In the genomic region with DNA sequence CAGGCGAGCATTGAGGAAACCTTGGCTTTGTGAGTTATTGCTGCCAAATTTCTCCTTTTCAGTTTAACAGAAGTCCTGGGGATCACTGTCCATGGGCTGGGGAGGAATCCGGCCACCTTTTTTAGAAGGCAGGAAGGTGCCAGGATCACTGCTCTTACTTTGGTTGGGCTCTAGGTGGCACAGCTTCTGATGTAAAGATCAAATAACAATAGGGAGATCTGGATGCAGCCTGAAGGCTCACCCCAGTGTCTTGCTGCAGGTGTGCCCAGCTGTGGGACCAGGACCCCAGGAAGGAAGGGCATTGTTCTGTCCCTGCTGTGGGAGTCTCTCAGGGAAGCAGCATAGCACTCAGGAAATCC, we compare ENCODE assay signal across 12 cellular contexts.
DNase-seq lines count a peak whose midpoint lies in the region; ATAC-seq, FAIRE-seq and TF ChIP-seq lines count a peak whose summit lies in the region.
"Had no signal": no experiment of that assay in that cellular context is flagged by ENCODE, and none has a peak within 500 bp of the region (broad histone marks: within the 10 kb centered on the region; RNA-seq: fewer than 3 reads in every experiment).

No MANE protein-coding gene starts in this region.

- FAIRE-seq in endothelial cell of umbilical vein (lab: Jason Lieb, UNC) = peak; percentile 64

- H3K9ac ChIP-seq in BLaER1 treated with 17β-estradiol and CSF1 and Interleukin-3, amounts not matched to agents 10 nM and 100 nM = peak overlapping the region in 4 of 11 experiments; percentile 26 to 54 (median 43); a peak in 4 of 22 replicates
- H3K9ac ChIP-seq in OCI-LY3 (ENCODE audit: low read length) (no peak overlapping the region), endothelial cell of umbilical vein (replicated peaks; ENCODE audit: extremely low read depth, insufficient read depth, low read length) (no peak overlapping the region)

- no peaks in the 10 kb centered on the region for H3K27me3 ChIP-seq in BLaER1 treated with 17β-estradiol and CSF1 and Interleukin-3, amounts not matched to agents 10 nM and 100 nM
- no peaks in the 10 kb centered on the region for H3K27me3 ChIP-seq in OCI-LY3 (ENCODE audit: low read depth, low read length)
- no peaks in the 10 kb centered on the region for H3K27me3 ChIP-seq in endothelial cell of umbilical vein (ENCODE audit: control insufficient read depth in 2 of 2, insufficient read depth in 2 of 2, low read length in 2 of 2)
- H3K27me3 ChIP-seq: SJCRH30 had no signal

- no peaks in the 10 kb centered on the region for H3K9me3 ChIP-seq in BLaER1 treated with 17β-estradiol and CSF1 and Interleukin-3, amounts not matched to agents 10 nM and 100 nM (replicated peaks in 1 of 11)
- H3K9me3 ChIP-seq in OCI-LY3 (ENCODE audit: insufficient read depth, low read length) (no peaks in the 10 kb centered on the region), endothelial cell of umbilical vein (replicated peaks; ENCODE audit: control insufficient read depth, insufficient read depth, low read length) (no peaks in the 10 kb centered on the region)
- H3K9me3 ChIP-seq: SJCRH30 had no signal

- peak; percentile 39 for TF ChIP-seq CTCF in OCI-LY3 (IDR thresholded peaks at IDR 0.05; ENCODE audit: low read depth, low read length)
- peak; percentile 11 to 33 for TF ChIP-seq CTCF in endothelial cell of umbilical vein (IDR thresholded peaks at IDR 0.05; ENCODE audit: extremely low read depth in 1 of 2, insufficient read depth in 1 of 2, low read depth in 1 of 2, low read length in 2 of 2)
- peak; percentile 35 for TF ChIP-seq CTCF in osteocyte (IDR thresholded peaks at IDR 0.05)

- H3K4me1 ChIP-seq in BLaER1 treated with 17β-estradiol and CSF1 and Interleukin-3, amounts not matched to agents 10 nM and 100 nM = peaks cover 23 to 63% (median 46%) of the 10 kb centered on the region in 10 experiments; a peak in 18 of 20 replicates
- H3K4me1 ChIP-seq in OCI-LY3 (ENCODE audit: low read length) (peaks cover 22% of the 10 kb centered on the region), endothelial cell of umbilical vein (ENCODE audit: control insufficient read depth, extremely low read depth, insufficient read depth, low read length) (peaks cover 23% of the 10 kb centered on the region)

- H3K4me1 Mint-ChIP-seq in osteocyte (ENCODE audit: unreplicated experiment) = peaks cover 43% of the 10 kb centered on the region
- H3K4me1 Mint-ChIP-seq: activated CD4-positive, alpha-beta memory T cell treated with anti-CD3 and anti-CD28 coated beads, Interleukin-2, amount 10 ng/mL, durations not matched to agents 7 days and 5 days; natural killer cell had no signal

- no peaks in the 10 kb centered on the region for H3K79me2 ChIP-seq in OCI-LY3 (ENCODE audit: low read length)
- H3K79me2 ChIP-seq in endothelial cell of umbilical vein (ENCODE audit: control insufficient read depth, insufficient read depth, low read length) = peaks cover 2% of the 10 kb centered on the region

- no TSS peak for BruUV-seq in endothelial cell of umbilical vein (replicated peaks; lab: Mats Ljungman, UMichigan)

- POLR2A ChIA-PET in endothelial cell of umbilical vein (lab: Charles Lee) = no interaction called here

- no peaks in the 10 kb centered on the region for H3K27me3 Mint-ChIP-seq in osteocyte (ENCODE audit: unreplicated experiment)

- H4K20me1 ChIP-seq in BLaER1 treated with 17β-estradiol and CSF1 and Interleukin-3, amounts not matched to agents 10 nM and 100 nM = peaks cover 0 to 97% (median 65%) of the 10 kb centered on the region in 11 experiments; a peak in 18 of 22 replicates
- H4K20me1 ChIP-seq in OCI-LY3 (ENCODE audit: insufficient read depth, low read length) (no peaks in the 10 kb centered on the region), endothelial cell of umbilical vein (replicated peaks; ENCODE audit: control insufficient read depth, extremely low read depth, insufficient read depth, low read length) (no peaks in the 10 kb centered on the region)

- dilution Hi-C loops in endothelial cell of umbilical vein (cut with MboI; ENCODE audit: extremely low pct_ligation_motif_present, low sequenced_read_pairs) = no loop called here

- peak overlapping the region in 5 of 11 experiments; percentile 52 to 65 (median 59); a peak in 6 of 22 replicates for H3K27ac ChIP-seq in BLaER1 treated with 17β-estradiol and CSF1 and Interleukin-3, amounts not matched to agents 10 nM and 100 nM
- no peak overlapping the region for H3K27ac ChIP-seq in OCI-LY3 (ENCODE audit: low read length)
- no peak overlapping the region for H3K27ac ChIP-seq in endothelial cell of umbilical vein (ENCODE audit: insufficient read depth, low read depth, low read length)
- H3K27ac ChIP-seq: SJCRH30 had no signal

- H3K36me3 Mint-ChIP-seq in osteocyte (ENCODE audit: unreplicated experiment) = peaks cover 3% of the 10 kb centered on the region
- H3K36me3 Mint-ChIP-seq: natural killer cell had no signal

- intact Hi-C loops in endothelial cell of umbilical vein (cut with micrococcal nuclease) = no loop called here

- peak overlapping the region; percentile 46 for H3K27ac Mint-ChIP-seq in osteocyte (ENCODE audit: unreplicated experiment)
- H3K27ac Mint-ChIP-seq: activated CD4-positive, alpha-beta memory T cell treated with anti-CD3 and anti-CD28 coated beads, Interleukin-2, amount 10 ng/mL, durations not matched to agents 7 days and 5 days; natural killer cell had no signal

- peak overlapping the region in 10 of 11 experiments; percentile 38 to 75 (median 56); a peak in 17 of 22 replicates for H3K4me2 ChIP-seq in BLaER1 treated with 17β-estradiol and CSF1 and Interleukin-3, amounts not matched to agents 10 nM and 100 nM
- H3K4me2 ChIP-seq in OCI-LY3 (ENCODE audit: low read length) = no peak overlapping the region
- no peak overlapping the region for H3K4me2 ChIP-seq in endothelial cell of umbilical vein (ENCODE audit: insufficient read depth, low read length)

- H3K36me3 ChIP-seq in BLaER1 treated with 17β-estradiol and CSF1 and Interleukin-3, amounts not matched to agents 10 nM and 100 nM = no peaks in the 10 kb centered on the region
- no peaks in the 10 kb centered on the region for H3K36me3 ChIP-seq in OCI-LY3 (replicated peaks; ENCODE audit: low read depth, low read length)
- peaks cover 0 to 5% of the 10 kb centered on the region in 2 experiments for H3K36me3 ChIP-seq in endothelial cell of umbilical vein (ENCODE audit: control insufficient read depth in 2 of 2, extremely low read depth in 1 of 2, insufficient read depth in 2 of 2, low read length in 2 of 2)
- H3K36me3 ChIP-seq: SJCRH30 had no signal

- TF ChIP-seq POLR2A in endothelial cell of umbilical vein (IDR thresholded peaks at IDR 0.05; ENCODE audit: low read depth, low read length) = no peak

- H3K9me1 ChIP-seq in endothelial cell of umbilical vein (replicated peaks; ENCODE audit: control insufficient read depth, extremely low read depth, insufficient read depth, low read length) = no peaks in the 10 kb centered on the region

- CTCF ChIA-PET in endothelial cell of umbilical vein (lab: Charles Lee) = interaction anchor here (0.6 to 1.7 kb wide), 6 partner anchors 14 to 285 kb away, joined by 3 to 7 read pairs (median 4); no protein-coding TSS in a partner anchor

- no peaks in the 10 kb centered on the region for H3K9me3 Mint-ChIP-seq in osteocyte (ENCODE audit: unreplicated experiment)
- H3K9me3 Mint-ChIP-seq: activated CD4-positive, alpha-beta memory T cell treated with anti-CD3 and anti-CD28 coated beads, Interleukin-2, amount 10 ng/mL, durations not matched to agents 7 days and 5 days; natural killer cell had no signal

- ATAC-seq in HG03442 (IDR thresholded peaks at IDR 0.05; ENCODE audit: unreplicated experiment) = no peak
- ATAC-seq in GM21447 (IDR thresholded peaks at IDR 0.05; ENCODE audit: unreplicated experiment) = no peak
- ATAC-seq: natural killer cell had no signal

- no peak overlapping the region for H3K4me3 ChIP-seq in BLaER1 treated with 17β-estradiol and CSF1 and Interleukin-3, amounts not matched to agents 10 nM and 100 nM
- H3K4me3 ChIP-seq in OCI-LY3 (ENCODE audit: low read length) (no peak overlapping the region), endothelial cell of umbilical vein (replicated peaks in 1 of 3; ENCODE audit: insufficient read depth in 1 of 3, low read depth in 1 of 3, low read length in 3 of 3) (no peak overlapping the region)
- H3K4me3 ChIP-seq: SJCRH30 had no signal

- no peak overlapping the region for H3K4me3 Mint-ChIP-seq in osteocyte (ENCODE audit: unreplicated experiment)
- H3K4me3 Mint-ChIP-seq: activated CD4-positive, alpha-beta memory T cell treated with anti-CD3 and anti-CD28 coated beads, Interleukin-2, amount 10 ng/mL, durations not matched to agents 7 days and 5 days; natural killer cell had no signal

- peak; percentile 21 for DNase-seq in endothelial cell of umbilical vein (ENCODE audit: low read depth, low spot score)
- no peak for DNase-seq in osteocyte (ENCODE audit: extremely low spot score, unreplicated experiment)
- DNase-seq in NCI-H526 (lab: John Stamatoyannopoulos, UW) = no peak
- no peak for DNase-seq in D341Med (ENCODE audit: low spot score)
- DNase-seq: activated CD4-positive, alpha-beta memory T cell treated with anti-CD3 and anti-CD28 coated beads, Interleukin-2, amount 10 ng/mL, durations not matched to agents 7 days and 5 days; natural killer cell; NCI-H1105 had no signal

- no peak overlapping the region for H2AFZ ChIP-seq in OCI-LY3 (ENCODE audit: low read depth, low read length)
- no peak overlapping the region for H2AFZ ChIP-seq in endothelial cell of umbilical vein (ENCODE audit: low read depth, low read length)

TF ChIP-seq in endothelial cell of umbilical vein, 7 proteins besides CTCF, POLR2A, EP300 and RAD21:
- TF ChIP-seq MYC (IDR thresholded peaks at IDR 0.05; ENCODE audit: low read depth, low read length) = no peak
- no peak for TF ChIP-seq FOS (IDR thresholded peaks at IDR 0.05; ENCODE audit: borderline replicate concordance, insufficient read depth, low read length)
- TF ChIP-seq, protein P1, sequence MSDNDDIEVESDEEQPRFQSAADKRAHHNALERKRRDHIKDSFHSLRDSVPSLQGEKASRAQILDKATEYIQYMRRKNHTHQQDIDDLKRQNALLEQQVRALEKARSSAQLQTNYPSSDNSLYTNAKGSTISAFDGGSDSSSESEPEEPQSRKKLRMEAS (IDR thresholded peaks at IDR 0.05; ENCODE audit: insufficient read depth, insufficient read length) = no peak
- TF ChIP-seq EZH2 (IDR thresholded peaks at IDR 0.05; ENCODE audit: borderline replicate concordance, low read depth, low read length, severe bottlenecking) = no peak
- no peak for TF ChIP-seq GATA2 (IDR thresholded peaks at IDR 0.05; ENCODE audit: insufficient read depth, insufficient read length, low read depth, low read length)
- no peak for TF ChIP-seq POLR2AphosphoS5 (IDR thresholded peaks at IDR 0.05; ENCODE audit: insufficient read depth, low read depth, low read length)
- no peak for TF ChIP-seq JUN (IDR thresholded peaks at IDR 0.05; ENCODE audit: borderline replicate concordance, insufficient read depth, insufficient read length, low read depth)
TF ChIP-seq in endothelial cell of umbilical vein: peak in this region for 0.

Comparison
In these comparisons a context has a peak if more than half of its experiments do, and no peak if none do; other contexts are left out.
1. H3K4me2 ChIP-seq: peak in BLaER1 treated with 17β-estradiol and CSF1 and Interleukin-3, amounts not matched to agents 10 nM and 100 nM (10 of 11); none in OCI-LY3 (single experiment) and endothelial cell of umbilical vein (single experiment).
2. Peak in every context shown above with its lines, with median percentiles within 50 percentile points of each other: CTCF ChIP-seq.